Comparison of ENCODE assay signal across 9 cellular contexts in the genomic region with DNA sequence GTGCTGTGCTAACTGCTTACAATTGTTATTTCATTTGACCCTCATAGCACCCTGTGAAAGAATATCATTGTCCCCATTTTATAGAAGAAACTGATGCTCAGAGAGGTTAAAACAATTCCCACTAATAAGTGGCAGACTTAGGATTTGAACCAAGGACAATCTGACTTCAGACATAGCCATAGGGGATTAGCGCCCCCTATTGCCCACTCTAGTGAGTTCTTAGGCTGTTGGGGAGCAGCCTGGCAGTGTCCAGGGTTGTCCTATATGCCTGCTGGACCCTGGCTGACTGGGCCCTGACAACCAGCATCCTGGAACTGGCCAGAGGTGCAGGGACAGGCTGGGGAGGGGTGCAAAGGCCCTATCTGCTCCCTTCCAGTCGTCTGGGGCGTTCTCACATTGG. TPM values are rescaled to one million over a fixed set of nuclear protein-coding genes. Genes with fewer than 3 reads are reported as not detected.
A peak's percentile ranks its signal among the peaks of the same experiment; 100 is the strongest.
DNase-seq lines count a peak whose midpoint lies in the region; ATAC-seq, FAIRE-seq and TF ChIP-seq lines count a peak whose summit lies in the region.
"Had no signal": no experiment of that assay in that cellular context is flagged by ENCODE, and none has a peak within 500 bp of the region (broad histone marks: within the 10 kb centered on the region; RNA-seq: fewer than 3 reads in every experiment).

No MANE protein-coding gene starts in this region.

- ATAC-seq in pancreas, result no peak
- no peak for ATAC-seq in HG03457 (IDR thresholded peaks at IDR 0.05; ENCODE audit: unreplicated experiment)

- no peaks in the 10 kb centered on the region for H3K9me3 ChIP-seq in pancreas

- no peak for FAIRE-seq in pancreas (lab: Jason Lieb, UNC)
- FAIRE-seq: A204.1 had no signal

- no peaks in the 10 kb centered on the region; the same call in 1 of the 2 replicates for H3K27me3 Mint-ChIP-seq in HFFc6 (ENCODE audit: insufficient read depth)

- H3K4me3 ChIP-seq in WI38 (ENCODE audit: low read depth, low read length) (no peak overlapping the region), pancreas (no peak overlapping the region)

- no peak overlapping the region for H3K4me3 Mint-ChIP-seq in HFFc6

- peak overlapping the region in 1 of 4 donors; percentile 25 for H3K27ac ChIP-seq in pancreas

- no peaks in the 10 kb centered on the region for H3K36me3 ChIP-seq in pancreas

- no peaks in the 10 kb centered on the region for H3K27me3 ChIP-seq in pancreas

- 14 to 28% methylated on average over 3 of the region's 3 CpGs for WGBS in pancreas, 2 donors

- H3K4me1 Mint-ChIP-seq in HFFc6 (ENCODE audit: low read depth), result peaks cover 30% of the 10 kb centered on the region

- H3K27ac Mint-ChIP-seq in HFFc6, result no peak overlapping the region

- peak; percentile 85 for TF ChIP-seq CTCF in HFFc6 (IDR thresholded peaks at IDR 0.05)
- TF ChIP-seq CTCF in WI38 (IDR thresholded peaks at IDR 0.05; ENCODE audit: low read depth, low read length), result peak; percentile 45
- TF ChIP-seq CTCF in pancreas (IDR thresholded peaks at IDR 0.05), result no peak

- H3K9me3 Mint-ChIP-seq in HFFc6, result no peaks in the 10 kb centered on the region

- intact Hi-C loops in pancreas (cut with DNase I), result loop anchor here in 1 of 3 donors (10.0 kb wide), 1 partner anchor 195 kb away; no protein-coding TSS in a partner anchor

- H3K36me3 Mint-ChIP-seq in HFFc6 (ENCODE audit: low read depth), result no peaks in the 10 kb centered on the region

- peaks cover 5 to 14% (median 8%) of the 10 kb centered on the region in 3 donors for H3K4me1 ChIP-seq in pancreas

- DNase-seq in DMS 273 (lab: John Stamatoyannopoulos, UW; ENCODE audit: unreplicated experiment) (peak; percentile 56), DMS 273 treated with DMSO at 0.1 percent for 48 hours (lab: John Stamatoyannopoulos, UW) (no peak), HFFc6 (peak; percentile 38), kidney tubule cell (ENCODE audit: low spot score) (peak; percentile 26), pancreas (no peak), NCI-H345 treated with DMSO at 0.1 percent for 48 hours (lab: John Stamatoyannopoulos, UW; ENCODE audit: unreplicated experiment) (no peak)

RNA-seq across cellular contexts. Expression of a gene that starts 15.4 kb away (rescaled TPM):
- 10 to 100 TPM; 35.5 to 49.8 (median 44.3) TPM for total RNA-seq in HFFc6 (2021; fragmentation: NEBNext Ultra II Directional; extraction: Animal tissue kit (Norgen Biotek cat#: 25700))
- total RNA-seq in pancreas, result 1 to 10 TPM; 4.1 to 8.5 (median 6.8) TPM
- 1 to 10 TPM; 4.1 to 8.8 TPM for polyA plus RNA-seq in pancreas

RNA-seq across cellular contexts. Expression of a gene that starts 15.7 kb away (rescaled TPM):
- 1 to 10 TPM; 6.4 to 8.7 (median 8.1) TPM for total RNA-seq in HFFc6 (2021; fragmentation: NEBNext Ultra II Directional; extraction: Animal tissue kit (Norgen Biotek cat#: 25700))
- 1 to 10 TPM; 3.7 to 6.7 (median 4.5) TPM for total RNA-seq in pancreas
- polyA plus RNA-seq in pancreas, result 1 to 10 TPM; 2.8 to 3.2 TPM

Comparison
In these comparisons a context has a peak if more than half of its experiments do, and no peak if none do; other contexts are left out.
1. DNase-seq: peak in DMS 273 (single experiment), HFFc6 (single experiment) and kidney tubule cell (single experiment); none in DMS 273 treated with DMSO at 0.1 percent for 48 hours (single experiment), pancreas (0 of 6) and NCI-H345 treated with DMSO at 0.1 percent for 48 hours (single experiment).
2. CTCF ChIP-seq: peak in HFFc6 (single experiment) and WI38 (single experiment); none in pancreas (0 of 4).